Comparison of ENCODE assay signal across 1 cellular context in genomic region chr1:63593887-63594617, GRCh38.
A peak's percentile ranks its signal among the peaks of the same experiment; 100 is the strongest.
TF ChIP-seq lines count a peak whose summit lies in the region.

No MANE protein-coding gene starts in this region.

TF ChIP-seq in GM12878, 131 proteins besides CTCF, POLR2A, EP300 and RAD21 (continued from another document):
- TF ChIP-seq NKRF (conservative IDR thresholded peaks at IDR 0.05) (no peak), KAT2A (conservative IDR thresholded peaks at IDR 0.05; ENCODE audit: control insufficient read depth, low read depth, low read length) (no peak), YBX1 (IDR thresholded peaks at IDR 0.05) (no peak), SIN3A (IDR thresholded peaks at IDR 0.05; ENCODE audit: low read depth, low read length) (no peak), HDGF (IDR thresholded peaks at IDR 0.05) (0 out of 2 replicates have a peak, but pooled peaks have one; percentile 13), PML (IDR thresholded peaks at IDR 0.05; ENCODE audit: low read length) (0 out of 2 replicates have a peak, but pooled peaks have one; percentile 22), NFIC (IDR thresholded peaks at IDR 0.05; ENCODE audit: low read depth, low read length) (no peak), JUND (IDR thresholded peaks at IDR 0.05; ENCODE audit: low read depth, low read length) (no peak), CEBPZ (IDR thresholded peaks at IDR 0.05; ENCODE audit: low read depth, low read length) (no peak), TBL1XR1 (IDR thresholded peaks at IDR 0.05; ENCODE audit: low read depth, low read length) (no peak), FOXK2 (IDR thresholded peaks at IDR 0.05) (no peak), IKZF1 (conservative IDR thresholded peaks at IDR 0.05) (peak; percentile 77; the same call in 1 of the 2 replicates), IRF3 (IDR thresholded peaks at IDR 0.05) (no peak), PKNOX1 (IDR thresholded peaks at IDR 0.05) (peak; percentile 87), HDAC6 (IDR thresholded peaks at IDR 0.05; ENCODE audit: unreplicated experiment) (no peak), MYC (IDR thresholded peaks at IDR 0.05; ENCODE audit: insufficient read depth, insufficient read length, insufficient replicate concordance, low read length, severe bottlenecking) (no peak), MYB (IDR thresholded peaks at IDR 0.05; ENCODE audit: borderline replicate concordance, low read depth, low read length) (no peak)
